Comparison of ENCODE assay signal across 1 cellular context in genomic region chr12:47306130-47306529, GRCh38.
TF ChIP-seq lines count a peak whose summit lies in the region.

No MANE protein-coding gene starts in this region.

TF ChIP-seq in IMR-90, 13 proteins besides CTCF, POLR2A, EP300 and RAD21:
- TF ChIP-seq CHD1 (IDR thresholded peaks at IDR 0.05; ENCODE audit: low read depth, low read length) (no peak), NFE2L2 (IDR thresholded peaks at IDR 0.05; ENCODE audit: low read depth, low read length) (no peak), RFX5 (IDR thresholded peaks at IDR 0.05; ENCODE audit: low read depth, low read length) (no peak), USF2 (IDR thresholded peaks at IDR 0.05; ENCODE audit: low read depth, low read length) (no peak), RCOR1 (IDR thresholded peaks at IDR 0.05; ENCODE audit: insufficient replicate concordance, low read length) (no peak), FOS (IDR thresholded peaks at IDR 0.05; ENCODE audit: low read depth, low read length) (no peak), CEBPB (IDR thresholded peaks at IDR 0.05; ENCODE audit: low read depth, low read length) (no peak), MAZ (IDR thresholded peaks at IDR 0.05; ENCODE audit: borderline replicate concordance, low read depth, low read length) (no peak), MXI1 (IDR thresholded peaks at IDR 0.05; ENCODE audit: borderline replicate concordance, low read depth, low read length) (no peak), SMC3 (IDR thresholded peaks at IDR 0.05; ENCODE audit: low read depth, low read length) (no peak), MAFK (IDR thresholded peaks at IDR 0.05; ENCODE audit: low read depth, low read length) (no peak), BHLHE40 (IDR thresholded peaks at IDR 0.05; ENCODE audit: low read depth, low read length) (no peak)
- TF ChIP-seq, protein P1, sequence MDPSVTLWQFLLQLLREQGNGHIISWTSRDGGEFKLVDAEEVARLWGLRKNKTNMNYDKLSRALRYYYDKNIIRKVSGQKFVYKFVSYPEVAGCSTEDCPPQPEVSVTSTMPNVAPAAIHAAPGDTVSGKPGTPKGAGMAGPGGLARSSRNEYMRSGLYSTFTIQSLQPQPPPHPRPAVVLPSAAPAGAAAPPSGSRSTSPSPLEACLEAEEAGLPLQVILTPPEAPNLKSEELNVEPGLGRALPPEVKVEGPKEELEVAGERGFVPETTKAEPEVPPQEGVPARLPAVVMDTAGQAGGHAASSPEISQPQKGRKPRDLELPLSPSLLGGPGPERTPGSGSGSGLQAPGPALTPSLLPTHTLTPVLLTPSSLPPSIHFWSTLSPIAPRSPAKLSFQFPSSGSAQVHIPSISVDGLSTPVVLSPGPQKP (IDR thresholded peaks at IDR 0.05; ENCODE audit: borderline replicate concordance, low read depth, low read length), result no peak
